ENCODE assay signal across 38 cellular contexts in the genomic region with DNA sequence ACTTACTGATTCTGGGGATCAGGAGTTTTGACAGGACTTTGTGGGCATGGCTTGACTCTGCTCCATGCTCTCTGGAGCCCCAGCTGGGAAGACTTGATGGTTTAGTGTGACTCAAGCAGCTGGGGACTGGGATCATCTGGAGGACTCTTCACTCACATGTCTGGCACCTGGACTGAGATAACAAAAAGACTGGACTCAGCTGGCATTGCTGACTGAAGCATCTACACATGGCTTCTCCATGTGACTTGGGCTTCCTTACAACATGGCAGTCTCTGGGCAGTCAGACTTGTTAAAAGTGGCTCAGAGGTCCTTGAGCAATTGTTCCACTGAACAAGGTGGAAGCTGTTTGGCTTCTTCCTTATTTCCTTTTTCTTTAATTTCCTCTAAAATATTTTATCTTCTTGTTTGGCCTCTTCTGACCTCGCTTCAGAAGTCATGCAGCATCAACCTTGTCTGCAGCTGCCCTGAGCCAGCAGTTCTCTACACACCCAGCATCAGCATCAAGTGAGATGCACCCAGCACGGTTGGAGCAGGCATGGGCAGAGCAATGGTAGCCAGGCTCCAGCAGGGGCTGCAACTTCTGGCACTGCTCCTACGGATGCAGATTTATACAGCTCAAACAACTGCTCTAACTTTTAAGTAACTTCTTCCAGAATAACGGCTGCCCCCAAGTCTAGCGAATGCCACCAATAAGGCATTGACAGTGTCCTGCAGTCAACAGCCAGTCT. TPM values are rescaled to one million over a fixed set of nuclear protein-coding genes. Genes with fewer than 3 reads are reported as not detected.
"Had no signal": no experiment of that assay in that cellular context is flagged by ENCODE, and none has a peak within 500 bp of the region (broad histone marks: within the 10 kb centered on the region; RNA-seq: fewer than 3 reads in every experiment).

No MANE protein-coding gene starts in this region.

- H3K27me3 ChIP-seq: brain microvascular endothelial cell, sigmoid colon had no signal

- H3K27ac Mint-ChIP-seq: activated naive CD4-positive, alpha-beta T cell treated with anti-CD3 and anti-CD28 coated beads for 36 hours; activated naive CD8-positive, alpha-beta T cell treated with anti-CD3 and anti-CD28 coated beads, Interleukin-2, amount 10 ng/mL, durations not matched to agents 7 days and 5 days; activated T-helper 1 cell treated with anti-CD3 and anti-CD28 coated beads, Interleukin-12 subunit alpha, Interleukin-12 subunit beta, Interleukin-2, Interleukin-4 antibody, amounts not matched to agents 30 ng/mL and 10 ng/mL and 1 ng/mL, durations not matched to agents 14 hours and 24 hours and 36 hours; effector memory CD8-positive, alpha-beta T cell; naive thymus-derived CD4-positive, alpha-beta T cell; stimulated activated effector memory CD8-positive, alpha-beta T cell treated with anti-CD3 and anti-CD28 coated beads, Interleukin-12 subunit alpha, Interleukin-12 subunit beta, amount 100 ng/mL, for 72 hours; stimulated activated naive CD8-positive, alpha-beta T cell treated with anti-CD3 and anti-CD28 coated beads, Interleukin-15, Interleukin-2, amounts not matched to agents 100 ng/mL and 50 ng/mL, for 24 hours had no signal

- H3K4me1 ChIP-seq: pancreas, prostate gland had no signal

- DNase-seq: activated CD4-positive, alpha-beta T cell treated with anti-CD3 and anti-CD28 coated beads for 48 hours; activated CD4-positive, alpha-beta T cell treated with anti-CD3 and anti-CD28 coated beads, Interleukin-2, amount 50 U/mL, for 48 hours; activated CD8-positive, alpha-beta memory T cell treated with anti-CD3 and anti-CD28 coated beads for 24 hours; activated effector memory CD4-positive, alpha-beta T cell treated with anti-CD3 and anti-CD28 coated beads, Interleukin-2, amount 50 U/mL, for 16 hours; activated naive CD4-positive, alpha-beta T cell treated with anti-CD3 and anti-CD28 coated beads for 36 hours; activated naive CD8-positive, alpha-beta T cell treated with anti-CD3 and anti-CD28 coated beads, Interleukin-2, amount 10 ng/mL, durations not matched to agents 7 days and 5 days; activated T-cell treated with anti-CD3 and anti-CD28 coated beads, Interleukin-2, amount 50 U/mL, for 1 hour; brain microvascular endothelial cell; cortex of kidney; effector memory CD8-positive, alpha-beta T cell; heart right ventricle; midbrain; naive thymus-derived CD4-positive, alpha-beta T cell; nucleus accumbens; pancreas; retina; sigmoid colon; small intestine; stimulated activated CD4-positive, alpha-beta T cell treated with anti-CD3 and anti-CD28 coated beads, Interleukin-4, amount 100 ng/mL, for 24 hours; trophoblast cell had no signal

- H3K9me3 ChIP-seq: pancreas, prostate gland, sigmoid colon, thoracic aorta had no signal

- H3K36me3 Mint-ChIP-seq: activated naive CD8-positive, alpha-beta T cell treated with anti-CD3 and anti-CD28 coated beads, Interleukin-2, amount 10 ng/mL, durations not matched to agents 7 days and 5 days had no signal

- H3K9me3 Mint-ChIP-seq: activated naive CD8-positive, alpha-beta T cell treated with anti-CD3 and anti-CD28 coated beads, Interleukin-2, amount 10 ng/mL, durations not matched to agents 7 days and 5 days; effector memory CD8-positive, alpha-beta T cell; stimulated activated naive CD8-positive, alpha-beta T cell treated with anti-CD3 and anti-CD28 coated beads, Interleukin-15, Interleukin-2, amounts not matched to agents 100 ng/mL and 50 ng/mL, for 24 hours had no signal

- H3K36me3 ChIP-seq: brain microvascular endothelial cell, heart right ventricle, pancreas, prostate gland, sigmoid colon, thoracic aorta had no signal

- H3K27ac ChIP-seq: brain microvascular endothelial cell, heart right ventricle, pancreas, prostate gland, sigmoid colon, thoracic aorta, VCaP had no signal

- H3K4me3 ChIP-seq: heart right ventricle, pancreas, prostate gland, sigmoid colon, thoracic aorta had no signal

- FAIRE-seq: astrocyte, pancreas, small intestine, TTC549, urothelium cell line had no signal

- H3K4me3 Mint-ChIP-seq: activated naive CD4-positive, alpha-beta T cell treated with anti-CD3 and anti-CD28 coated beads for 36 hours; activated naive CD8-positive, alpha-beta T cell treated with anti-CD3 and anti-CD28 coated beads, Interleukin-2, amount 10 ng/mL, durations not matched to agents 7 days and 5 days; activated T-helper 1 cell treated with anti-CD3 and anti-CD28 coated beads, Interleukin-12 subunit alpha, Interleukin-12 subunit beta, Interleukin-2, Interleukin-4 antibody, amounts not matched to agents 30 ng/mL and 10 ng/mL and 1 ng/mL, durations not matched to agents 14 hours and 24 hours and 36 hours; effector memory CD8-positive, alpha-beta T cell; naive thymus-derived CD4-positive, alpha-beta T cell; stimulated activated effector memory CD8-positive, alpha-beta T cell treated with anti-CD3 and anti-CD28 coated beads, Interleukin-12 subunit alpha, Interleukin-12 subunit beta, amount 100 ng/mL, for 72 hours; stimulated activated naive CD8-positive, alpha-beta T cell treated with anti-CD3 and anti-CD28 coated beads, Interleukin-15, Interleukin-2, amounts not matched to agents 100 ng/mL and 50 ng/mL, for 24 hours had no signal

- ATAC-seq: activated CD4-positive, CD25-positive, alpha-beta regulatory T cell treated with anti-CD3 and anti-CD28 coated beads, Interleukin-2, amount 50 U/mL, for 24 hours; effector memory CD8-positive, alpha-beta T cell; heart right ventricle; naive thymus-derived CD4-positive, alpha-beta T cell; pancreas; stimulated activated effector memory CD8-positive, alpha-beta T cell treated with anti-CD3 and anti-CD28 coated beads, Interleukin-12 subunit alpha, Interleukin-12 subunit beta, amount 100 ng/mL, for 72 hours had no signal

RNA-seq across cellular contexts. Expression of a gene that starts 33.6 kb away (rescaled TPM):
- total RNA-seq: activated naive CD4-positive, alpha-beta T cell treated with anti-CD3 and anti-CD28 coated beads for 36 hours; activated naive CD8-positive, alpha-beta T cell treated with anti-CD3 and anti-CD28 coated beads, Interleukin-2, amount 10 ng/mL, durations not matched to agents 7 days and 5 days; activated T-helper 1 cell treated with anti-CD3 and anti-CD28 coated beads, Interleukin-12 subunit alpha, Interleukin-12 subunit beta, Interleukin-2, Interleukin-4 antibody, amounts not matched to agents 30 ng/mL and 10 ng/mL and 1 ng/mL, durations not matched to agents 14 hours and 24 hours and 36 hours; astrocyte; chondrocyte; fibroblast of lung; fibroblast of villous mesenchyme; kidney epithelial cell; naive thymus-derived CD4-positive, alpha-beta T cell had no signal
- polyA plus RNA-seq: fibroblast of lung; naive thymus-derived CD4-positive, alpha-beta T cell; neural cell had no signal

RNA-seq across cellular contexts. Expression of a gene that starts 33.8 kb away (rescaled TPM):
- total RNA-seq: activated naive CD4-positive, alpha-beta T cell treated with anti-CD3 and anti-CD28 coated beads for 36 hours; activated naive CD8-positive, alpha-beta T cell treated with anti-CD3 and anti-CD28 coated beads, Interleukin-2, amount 10 ng/mL, durations not matched to agents 7 days and 5 days; activated T-helper 1 cell treated with anti-CD3 and anti-CD28 coated beads, Interleukin-12 subunit alpha, Interleukin-12 subunit beta, Interleukin-2, Interleukin-4 antibody, amounts not matched to agents 30 ng/mL and 10 ng/mL and 1 ng/mL, durations not matched to agents 14 hours and 24 hours and 36 hours; astrocyte; cardiac septum; chondrocyte; fibroblast of lung; fibroblast of villous mesenchyme; kidney epithelial cell; lower leg skin; naive thymus-derived CD4-positive, alpha-beta T cell; prostate gland; sigmoid colon; subcutaneous adipose tissue; thoracic aorta had no signal
- polyA plus RNA-seq: fibroblast of lung; naive thymus-derived CD4-positive, alpha-beta T cell; neural cell; pancreas; sigmoid colon had no signal
